ENCODE assay signal across 1 cellular context in genomic region chr5:180815241-180816031, GRCh38.
TF ChIP-seq lines count a peak whose summit lies in the region.

No MANE protein-coding gene starts in this region.

TF ChIP-seq in H1, 55 proteins besides CTCF, POLR2A, EP300 and RAD21 (continued from another document):
- no peak for TF ChIP-seq JUND (IDR thresholded peaks at IDR 0.05; ENCODE audit: low read length)
- no peak for TF ChIP-seq SAP30 (IDR thresholded peaks at IDR 0.05; ENCODE audit: insufficient read depth, insufficient replicate concordance, low read length)
- TF ChIP-seq, protein P1, sequence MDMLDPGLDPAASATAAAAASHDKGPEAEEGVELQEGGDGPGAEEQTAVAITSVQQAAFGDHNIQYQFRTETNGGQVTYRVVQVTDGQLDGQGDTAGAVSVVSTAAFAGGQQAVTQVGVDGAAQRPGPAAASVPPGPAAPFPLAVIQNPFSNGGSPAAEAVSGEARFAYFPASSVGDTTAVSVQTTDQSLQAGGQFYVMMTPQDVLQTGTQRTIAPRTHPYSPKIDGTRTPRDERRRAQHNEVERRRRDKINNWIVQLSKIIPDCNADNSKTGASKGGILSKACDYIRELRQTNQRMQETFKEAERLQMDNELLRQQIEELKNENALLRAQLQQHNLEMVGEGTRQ (IDR thresholded peaks at IDR 0.05; ENCODE audit: low read length) = no peak
- TF ChIP-seq CBX8 (IDR thresholded peaks at IDR 0.05; ENCODE audit: borderline replicate concordance, low read depth, low read length) = no peak
- no peak for TF ChIP-seq ZNF274 (IDR thresholded peaks at IDR 0.05; ENCODE audit: borderline replicate concordance, extremely low read depth, low read length)
- no peak for TF ChIP-seq SP4 (IDR thresholded peaks at IDR 0.05; ENCODE audit: low read length)
- no peak for TF ChIP-seq HDAC6 (IDR thresholded peaks at IDR 0.05; ENCODE audit: low read depth, low read length)
- TF ChIP-seq TAF7 (optimal IDR thresholded peaks at IDR 0.05; ENCODE audit: borderline replicate concordance, low read depth, low read length) = no peak
- no peak for TF ChIP-seq FOSL1 (IDR thresholded peaks at IDR 0.05; ENCODE audit: insufficient read depth, low read depth, low read length)
- no peak for TF ChIP-seq SRF (IDR thresholded peaks at IDR 0.05; ENCODE audit: low read depth, low read length)
